12 cellular contexts compared by ENCODE assay signal in genomic region chr9:95089257-95089873, GRCh38.
DNase-seq lines count a peak whose midpoint lies in the region; ATAC-seq and TF ChIP-seq lines count a peak whose summit lies in the region.
"Had no signal": no experiment of that assay in that cellular context is flagged by ENCODE, and none has a peak within 500 bp of the region (broad histone marks: within the 10 kb centered on the region; RNA-seq: fewer than 3 reads in every experiment).

No MANE protein-coding gene starts in this region.

- TF ChIP-seq CTCF in Peyer's patch (IDR thresholded peaks at IDR 0.05) (no peak), dorsolateral prefrontal cortex (IDR thresholded peaks at IDR 0.05 in 54 of 56, conservative IDR thresholded peaks at IDR 0.05 in 2 of 56; ENCODE audit: low read depth in 1 of 56, partially characterized antibody in 56 of 56) (no peak), neural crest cell (conservative IDR thresholded peaks at IDR 0.05) (no peak), tibial artery (IDR thresholded peaks at IDR 0.05) (no peak), PC-3 (conservative IDR thresholded peaks at IDR 0.05; ENCODE audit: low read depth, low read length) (no peak)

- no peaks in the 10 kb centered on the region for H4K20me1 ChIP-seq in PC-3 (ENCODE audit: low read length)

- ATAC-seq in PC-3, result no peak
- ATAC-seq in natural killer cell treated with Interleukin-12 subunit alpha and Interleukin-12 subunit beta and Interleukin-15 and Interleukin-18, amount 100 ng/mL, for 72 hours, result no peak
- ATAC-seq in HG02623 (IDR thresholded peaks at IDR 0.05; ENCODE audit: unreplicated experiment), result no peak
- ATAC-seq: natural killer cell; stimulated activated naive CD8-positive, alpha-beta T cell treated with anti-CD3 and anti-CD28 coated beads, Interleukin-15, Interleukin-2, amounts not matched to agents 100 U/mL and 50 U/mL, for 24 hours had no signal

- DNase-seq in Peyer's patch, result peak in 1 of 3 donors; percentile 44
- DNase-seq in dorsolateral prefrontal cortex, result peak in 3 of 10 donors; percentile 25 to 43 (median 37)
- DNase-seq in neural crest cell (ENCODE audit: low read depth, low spot score), result no peak
- peak in 1 of 2 donors; percentile 70 for DNase-seq in tibial artery
- DNase-seq in PC-3, result no peak
- DNase-seq in natural killer cell treated with Interleukin-12 subunit alpha and Interleukin-12 subunit beta and Interleukin-15 and Interleukin-18, amount 100 ng/mL, for 72 hours (ENCODE audit: low spot score), result no peak
- DNase-seq: activated T-cell treated with anti-CD3 and anti-CD28 coated beads, Interleukin-2, amount 50 U/mL, for 24 hours; natural killer cell; NCI-H345; SIG-M5; stimulated activated naive CD8-positive, alpha-beta T cell treated with anti-CD3 and anti-CD28 coated beads, Interleukin-15, Interleukin-2, amounts not matched to agents 100 U/mL and 50 U/mL, for 24 hours had no signal

- no peaks in the 10 kb centered on the region for H3K79me2 ChIP-seq in PC-3 (ENCODE audit: low read length)

- no peaks in the 10 kb centered on the region for H3K27me3 ChIP-seq in Peyer's patch
- H3K27me3 ChIP-seq in dorsolateral prefrontal cortex, result no peaks in the 10 kb centered on the region
- H3K27me3 ChIP-seq in tibial artery, result no peaks in the 10 kb centered on the region
- no peaks in the 10 kb centered on the region for H3K27me3 ChIP-seq in PC-3 (ENCODE audit: low read length)

- H3K27ac Mint-ChIP-seq in neural crest cell (ENCODE audit: unreplicated experiment), result peak overlapping the region; percentile 53
- no peak overlapping the region for H3K27ac Mint-ChIP-seq in natural killer cell treated with Interleukin-12 subunit alpha and Interleukin-12 subunit beta and Interleukin-15 and Interleukin-18, amount 100 ng/mL, for 72 hours
- H3K27ac Mint-ChIP-seq: activated T-cell treated with anti-CD3 and anti-CD28 coated beads, Interleukin-2, amount 50 U/mL, for 24 hours; natural killer cell had no signal

- H3K4me2 ChIP-seq in PC-3 (ENCODE audit: low read length), result no peak overlapping the region

- H3K9me2 ChIP-seq in PC-3 (replicated peaks; ENCODE audit: low read length), result no peaks in the 10 kb centered on the region

- BruUV-seq in PC-3 (replicated peaks; lab: Mats Ljungman, UMichigan), result no TSS peak

- no peaks in the 10 kb centered on the region for H3K9me3 ChIP-seq in Peyer's patch
- H3K9me3 ChIP-seq in tibial artery, result no peaks in the 10 kb centered on the region
- H3K9me3 ChIP-seq in PC-3 (ENCODE audit: low read length), result no peaks in the 10 kb centered on the region

- H3K36me3 Mint-ChIP-seq in neural crest cell (ENCODE audit: low read depth), result peaks cover 10% of the 10 kb centered on the region
- H3K36me3 Mint-ChIP-seq in natural killer cell treated with Interleukin-12 subunit alpha and Interleukin-12 subunit beta and Interleukin-15 and Interleukin-18, amount 100 ng/mL, for 72 hours, result no peaks in the 10 kb centered on the region
- H3K36me3 Mint-ChIP-seq: natural killer cell had no signal

- TF ChIP-seq POLR2A in Peyer's patch (IDR thresholded peaks at IDR 0.05), result no peak

- intact Hi-C loops in dorsolateral prefrontal cortex (cut with DNase I) (loop anchor here in 1 of 2 donors (5.0 to 10.0 kb wide), 2 partner anchors 38 to 85 kb away; no protein-coding TSS in a partner anchor), tibial artery (cut with DNase I; ENCODE audit: low total_unique reads) (no loop called here), PC-3 (cut with micrococcal nuclease) (no loop called here)

- CTCF ChIA-PET in PC-3 (lab: Charles Lee), result no interaction called here

- H3K4me1 ChIP-seq in Peyer's patch (peaks cover 0 to 45% (median 7%) of the 10 kb centered on the region in 4 donors), tibial artery (peaks cover 7 to 100% (median 69%) of the 10 kb centered on the region in 4 donors), PC-3 (ENCODE audit: insufficient read depth, low read length) (peaks cover 30% of the 10 kb centered on the region)

- H3K27ac ChIP-seq in Peyer's patch (peak overlapping the region in 3 of 4 donors; percentile 35 to 85 (median 45)), dorsolateral prefrontal cortex (peak overlapping the region in 56 of 59 donors; percentile 50 to 100 (median 95)), tibial artery (peak overlapping the region; percentile 85 to 93), PC-3 (ENCODE audit: low read length) (no peak overlapping the region)

- H3K36me3 ChIP-seq in Peyer's patch, result peaks cover 0 to 31% (median 0%) of the 10 kb centered on the region in 3 donors
- peaks cover 22 to 34% (median 28%) of the 10 kb centered on the region in 3 donors for H3K36me3 ChIP-seq in tibial artery
- no peaks in the 10 kb centered on the region for H3K36me3 ChIP-seq in PC-3 (ENCODE audit: low read depth, low read length)

- POLR2A ChIA-PET in PC-3 (lab: Charles Lee; ENCODE audit: unreplicated experiment), result interaction anchor here (0.8 kb wide), 1 partner anchor 33 kb away, joined by 3 read pairs; no protein-coding TSS in a partner anchor

- H3K9me3 Mint-ChIP-seq in neural crest cell, result no peaks in the 10 kb centered on the region
- no peaks in the 10 kb centered on the region for H3K9me3 Mint-ChIP-seq in natural killer cell treated with Interleukin-12 subunit alpha and Interleukin-12 subunit beta and Interleukin-15 and Interleukin-18, amount 100 ng/mL, for 72 hours
- H3K9me3 Mint-ChIP-seq: activated T-cell treated with anti-CD3 and anti-CD28 coated beads, Interleukin-2, amount 50 U/mL, for 24 hours; natural killer cell had no signal

- no peak overlapping the region for H3K9ac ChIP-seq in PC-3 (ENCODE audit: low read length)

- H3K4me3 ChIP-seq in Peyer's patch, result no peak overlapping the region
- no peak overlapping the region for H3K4me3 ChIP-seq in dorsolateral prefrontal cortex
- no peak overlapping the region for H3K4me3 ChIP-seq in tibial artery
- H3K4me3 ChIP-seq in PC-3 (ENCODE audit: low read length), result no peak overlapping the region

- no peak overlapping the region for H2AFZ ChIP-seq in PC-3 (ENCODE audit: low read length)

- peak overlapping the region; percentile 33 for H3K4me3 Mint-ChIP-seq in neural crest cell
- H3K4me3 Mint-ChIP-seq in natural killer cell treated with Interleukin-12 subunit alpha and Interleukin-12 subunit beta and Interleukin-15 and Interleukin-18, amount 100 ng/mL, for 72 hours, result no peak overlapping the region
- H3K4me3 Mint-ChIP-seq: activated T-cell treated with anti-CD3 and anti-CD28 coated beads, Interleukin-2, amount 50 U/mL, for 24 hours; natural killer cell had no signal

- H3F3A ChIP-seq in PC-3 (ENCODE audit: low read length, unreplicated experiment), result no peaks in the 10 kb centered on the region

- peaks cover 81% of the 10 kb centered on the region for H3K4me1 Mint-ChIP-seq in neural crest cell
- H3K4me1 Mint-ChIP-seq in natural killer cell treated with Interleukin-12 subunit alpha and Interleukin-12 subunit beta and Interleukin-15 and Interleukin-18, amount 100 ng/mL, for 72 hours (ENCODE audit: low read depth in 2 of 2), result peaks cover 14 to 15% of the 10 kb centered on the region in 2 donors

- peaks cover 2% of the 10 kb centered on the region for H3K27me3 Mint-ChIP-seq in neural crest cell (ENCODE audit: low read depth)
- no peaks in the 10 kb centered on the region for H3K27me3 Mint-ChIP-seq in natural killer cell treated with Interleukin-12 subunit alpha and Interleukin-12 subunit beta and Interleukin-15 and Interleukin-18, amount 100 ng/mL, for 72 hours
- H3K27me3 Mint-ChIP-seq: activated T-cell treated with anti-CD3 and anti-CD28 coated beads, Interleukin-2, amount 50 U/mL, for 24 hours had no signal
